ENCODE assay signal across 8 cellular contexts in genomic region chr10:124647421-124648130, GRCh38.
DNase-seq lines count a peak whose midpoint lies in the region; ATAC-seq and TF ChIP-seq lines count a peak whose summit lies in the region.

No MANE protein-coding gene starts in this region.

- no peak for TF ChIP-seq EP300 in SK-N-SH (IDR thresholded peaks at IDR 0.05; ENCODE audit: borderline replicate concordance in 1 of 2, low read depth in 1 of 2, low read length in 1 of 2)

- H3K79me2 ChIP-seq in SK-N-SH (ENCODE audit: insufficient read depth) = peaks cover 11% of the 10 kb centered on the region; the same call in 1 of the 2 replicates

- no peak; the same call in 1 of the 2 replicates for TF ChIP-seq RAD21 in SK-N-SH (IDR thresholded peaks at IDR 0.05; ENCODE audit: low read length)

- H3K27me3 ChIP-seq in SK-N-SH (ENCODE audit: insufficient read depth) = no peaks in the 10 kb centered on the region

- H3K9me2 ChIP-seq in SK-N-SH = no peaks in the 10 kb centered on the region

- ATAC-seq in HG02981 (IDR thresholded peaks at IDR 0.05; ENCODE audit: unreplicated experiment) = peak; percentile 61
- no peak for ATAC-seq in HG02870 (IDR thresholded peaks at IDR 0.05; ENCODE audit: unreplicated experiment)

- H3K27ac ChIP-seq in SK-N-SH (ENCODE audit: low read depth in 2 of 2, low read length in 1 of 2) = peak overlapping the region in 1 of 2 experiments; percentile 97; a peak in 2 of 4 replicates
- H3K27ac ChIP-seq in adipose tissue (ENCODE audit: low read depth, low read length) = peak overlapping the region; percentile 55

- WGBS in SK-N-SH (ENCODE audit: low lambda C conversion rate) = 84% methylated on average over 7 of the region's 9 CpGs
- 49 to 77% (median 52%) methylated on average over 9 of the region's 9 CpGs for WGBS in adipose tissue, 3 donors

- peak; percentile 19 for DNase-seq in NCI-H2029 (lab: John Stamatoyannopoulos, UW)
- no peak for DNase-seq in NCI-H2029 treated with DMSO at 0.1 percent for 48 hours (lab: John Stamatoyannopoulos, UW)
- DNase-seq in SK-N-SH = peak; percentile 64
- peak; percentile 54 for DNase-seq in iris pigment epithelial cell (ENCODE audit: low read depth)
- DNase-seq in stimulated activated CD4-positive, alpha-beta T cell treated with anti-CD3 and anti-CD28 coated beads, Interleukin-4, amount 100 ng/mL, for 48 hours (ENCODE audit: low read depth in 2 of 2) = peak; percentile 43 to 49

- H3K4me2 ChIP-seq in SK-N-SH = no peak overlapping the region

- H2AFZ ChIP-seq in SK-N-SH (ENCODE audit: low read depth) = no peak overlapping the region

- CTCF ChIA-PET in SK-N-SH (lab: Yijun Ruan, JAX) = interaction anchor here (0.9 to 3.6 kb wide), 9 partner anchors 16 to 108 kb away, joined by 3 to 36 read pairs (median 4); no protein-coding TSS in a partner anchor

- no peak overlapping the region for H3K9ac ChIP-seq in SK-N-SH

- H3F3A ChIP-seq in SK-N-SH (replicated peaks; ENCODE audit: insufficient read depth) = peaks cover 4% of the 10 kb centered on the region

- H3K4me3 ChIP-seq in SK-N-SH (ENCODE audit: low read depth in 2 of 2, low read length in 1 of 2) = no peak overlapping the region

- no peaks in the 10 kb centered on the region for H3K9me3 ChIP-seq in SK-N-SH

- H4K20me1 ChIP-seq in SK-N-SH (ENCODE audit: insufficient read depth) = no peaks in the 10 kb centered on the region

- POLR2A ChIA-PET in SK-N-SH (lab: Yijun Ruan, JAX) = no interaction called here

- peaks cover 24 to 86% of the 10 kb centered on the region in 2 experiments for H3K4me1 ChIP-seq in SK-N-SH (ENCODE audit: control insufficient read depth in 1 of 2, insufficient read depth in 2 of 2, low read depth in 1 of 2, low read length in 1 of 2)

- no peaks in the 10 kb centered on the region for H3K36me3 ChIP-seq in SK-N-SH (replicated peaks in 1 of 2; ENCODE audit: control insufficient read depth in 1 of 2, insufficient read depth in 2 of 2, low read length in 1 of 2)

- TF ChIP-seq CTCF in SK-N-SH (IDR thresholded peaks at IDR 0.05) = no peak

TF ChIP-seq in SK-N-SH, 30 proteins besides CTCF, POLR2A, EP300 and RAD21:
- TF ChIP-seq YY1 (IDR thresholded peaks at IDR 0.05; ENCODE audit: low read depth) (no peak), FOXJ3 (CRISPR knock-in tag; IDR thresholded peaks at IDR 0.05) (no peak), CHD2 (IDR thresholded peaks at IDR 0.05; ENCODE audit: low read length, partially characterized antibody) (no peak), SMC3 (IDR thresholded peaks at IDR 0.05; ENCODE audit: low read depth, low read length) (no peak), POLR2AphosphoS5 (IDR thresholded peaks at IDR 0.05; ENCODE audit: low read depth, low read length) (no peak), RXRA (IDR thresholded peaks at IDR 0.05; ENCODE audit: borderline replicate concordance, low read depth) (no peak), NRF1 (IDR thresholded peaks at IDR 0.05; ENCODE audit: low read depth, low read length) (no peak), ELF1 (IDR thresholded peaks at IDR 0.05) (no peak), REST (IDR thresholded peaks at IDR 0.05; ENCODE audit: low read depth, low read length) (no peak), JUND (IDR thresholded peaks at IDR 0.05) (no peak), SIN3A (IDR thresholded peaks at IDR 0.05; ENCODE audit: borderline replicate concordance, low read depth, low read length) (no peak), RCOR1 (IDR thresholded peaks at IDR 0.05; ENCODE audit: low read length) (no peak), TEAD4 (IDR thresholded peaks at IDR 0.05; ENCODE audit: borderline replicate concordance, insufficient read depth) (no peak), FOXM1 (IDR thresholded peaks at IDR 0.05; ENCODE audit: low read depth) (no peak), USF1 (IDR thresholded peaks at IDR 0.05; ENCODE audit: borderline replicate concordance, low read depth) (no peak), RFX5 (IDR thresholded peaks at IDR 0.05; ENCODE audit: low read length) (no peak), ZBTB33 (IDR thresholded peaks at IDR 0.05; ENCODE audit: borderline replicate concordance, low read depth) (no peak), MAX (IDR thresholded peaks at IDR 0.05; ENCODE audit: low read depth) (no peak), GATA2 (CRISPR knock-in tag; IDR thresholded peaks at IDR 0.05) (no peak)
